8 cellular contexts compared by ENCODE assay signal in genomic region chr16:88784856-88785105, GRCh38. TPM values are rescaled to one million over a fixed set of nuclear protein-coding genes. Genes with fewer than 3 reads are reported as not detected.
A peak's percentile ranks its signal among the peaks of the same experiment; 100 is the strongest.
DNase-seq lines count a peak whose midpoint lies in the region; ATAC-seq and TF ChIP-seq lines count a peak whose summit lies in the region.

No MANE protein-coding gene starts in this region.

- TF ChIP-seq EP300 in transverse colon (IDR thresholded peaks at IDR 0.05; ENCODE audit: low read depth): no peak

- TF ChIP-seq POLR2A in right lobe of liver (IDR thresholded peaks at IDR 0.05) (no peak), transverse colon (IDR thresholded peaks at IDR 0.05) (no peak)

- H3K27me3 ChIP-seq in brain microvascular endothelial cell (replicated peaks) (no peaks in the 10 kb centered on the region), right lobe of liver (no peaks in the 10 kb centered on the region), transverse colon (no peaks in the 10 kb centered on the region)

- peaks cover 4% of the 10 kb centered on the region for H3K36me3 Mint-ChIP-seq in activated CD4-positive, alpha-beta T cell treated with anti-CD3 and anti-CD28 coated beads, Interleukin-2, amount 10 ng/mL, durations not matched to agents 24 days and 14 days (ENCODE audit: low read depth)

- no peak for DNase-seq in activated CD4-positive, alpha-beta T cell treated with anti-CD3 and anti-CD28 coated beads, Interleukin-2, amount 10 ng/mL, durations not matched to agents 24 days and 14 days
- no peak for DNase-seq in activated CD4-positive, alpha-beta T cell treated with anti-CD3 and anti-CD28 coated beads for 4 hours
- DNase-seq in brain microvascular endothelial cell: no peak
- DNase-seq in right lobe of liver: no peak
- DNase-seq in transverse colon: no peak
- DNase-seq in glomerular visceral epithelial cell (ENCODE audit: extremely low spot score): no peak
- DNase-seq in NCI-H2171 treated with DMSO at 0.1 percent for 48 hours (lab: John Stamatoyannopoulos, UW): no peak
- DNase-seq in activated gamma-delta T cell treated with Interleukin-2 at 50 U/mL for 16 hours: no peak

- H3K4me1 ChIP-seq in right lobe of liver (peaks cover 0 to 53% (median 27%) of the 10 kb centered on the region in 4 donors), transverse colon (peaks cover 34 to 48% (median 45%) of the 10 kb centered on the region in 4 donors)

- ATAC-seq in right lobe of liver: peak; percentile 5 to 34 (median 17)

- peaks cover 41% of the 10 kb centered on the region for H3K4me1 Mint-ChIP-seq in activated CD4-positive, alpha-beta T cell treated with anti-CD3 and anti-CD28 coated beads, Interleukin-2, amount 10 ng/mL, durations not matched to agents 24 days and 14 days

- in situ Hi-C loops in brain microvascular endothelial cell (cut with HindIII; ENCODE audit: low pct_ligation_motif_present, low sequenced_read_pairs): loop anchor here (10.0 kb wide), 1 partner anchor 100 kb away; the partner anchor contains the start of gene SNAI3
- in situ Hi-C loops in transverse colon (cut with MboI; ENCODE audit: low pct_ligation_motif_present in 1 of 4, low pct_unique_long_range_greater_than_20kb in 1 of 4, low sequenced_read_pairs in 3 of 4): no loop called here

- no CpG with 5 or more reads among the region's 32 CpGs for WGBS in right lobe of liver (ENCODE audit: insufficient coverage, low coverage, low lambda C conversion rate, missing lambda C conversion rate)
- WGBS in transverse colon (ENCODE audit: low coverage in 1 of 2), 2 donors: 0% methylated on average over 24 of the region's 32 CpGs; no CpG with 5 or more reads in 1 of the 2 donors

- no peaks in the 10 kb centered on the region for H3K9me3 ChIP-seq in right lobe of liver
- H3K9me3 ChIP-seq in transverse colon: no peaks in the 10 kb centered on the region

- H3K36me3 ChIP-seq in brain microvascular endothelial cell (replicated peaks): no peaks in the 10 kb centered on the region
- no peaks in the 10 kb centered on the region for H3K36me3 ChIP-seq in right lobe of liver
- H3K36me3 ChIP-seq in transverse colon: no peaks in the 10 kb centered on the region

- intact Hi-C loops in activated CD4-positive, alpha-beta T cell treated with anti-CD3 and anti-CD28 coated beads, Interleukin-2, amount 10 ng/mL, durations not matched to agents 24 days and 14 days (cut with micrococcal nuclease): loop anchor here (1.0 to 10.0 kb wide), 4 partner anchors 18 to 330 kb away; partner anchors contain the start of genes CYBA and ZFPM1
- intact Hi-C loops in right lobe of liver (cut with DNase I): loop anchor here in 1 of 2 donors (5.0 kb wide), 1 partner anchor 42 kb away; no protein-coding TSS in a partner anchor
- intact Hi-C loops in transverse colon (cut with DNase I; ENCODE audit: low total_unique reads): loop anchor here (5.0 kb wide), 1 partner anchor 42 kb away; no protein-coding TSS in a partner anchor

- H3K27ac ChIP-seq in brain microvascular endothelial cell (peak overlapping the region; percentile 95), right lobe of liver (peak overlapping the region; percentile 84 to 89 (median 87)), transverse colon (peak overlapping the region; percentile 90 to 97 (median 94))

- H3K4me3 ChIP-seq in brain microvascular endothelial cell (ENCODE audit: low read depth, low read length) (peak overlapping the region; percentile 65), right lobe of liver (peak overlapping the region; percentile 74 to 82 (median 78)), transverse colon (peak overlapping the region; percentile 57 to 87 (median 74))

- H3K9me3 Mint-ChIP-seq in activated CD4-positive, alpha-beta T cell treated with anti-CD3 and anti-CD28 coated beads, Interleukin-2, amount 10 ng/mL, durations not matched to agents 24 days and 14 days: no peaks in the 10 kb centered on the region

- H3K27me3 Mint-ChIP-seq in activated CD4-positive, alpha-beta T cell treated with anti-CD3 and anti-CD28 coated beads, Interleukin-2, amount 10 ng/mL, durations not matched to agents 24 days and 14 days: no peaks in the 10 kb centered on the region

- H3K27ac Mint-ChIP-seq in activated CD4-positive, alpha-beta T cell treated with anti-CD3 and anti-CD28 coated beads, Interleukin-2, amount 10 ng/mL, durations not matched to agents 24 days and 14 days: no peak overlapping the region

- TF ChIP-seq CTCF in brain microvascular endothelial cell (IDR thresholded peaks at IDR 0.05; ENCODE audit: low read depth, low read length, missing control alignments) (no peak), right lobe of liver (IDR thresholded peaks at IDR 0.05) (no peak), transverse colon (IDR thresholded peaks at IDR 0.05) (no peak)

- H3K4me3 Mint-ChIP-seq in activated CD4-positive, alpha-beta T cell treated with anti-CD3 and anti-CD28 coated beads, Interleukin-2, amount 10 ng/mL, durations not matched to agents 24 days and 14 days: peak overlapping the region; percentile 81

RNA-seq across cellular contexts. Expression of gene PIEZO1, which starts 0.2 kb away (rescaled TPM):
- 219 and 226 TPM in 2 replicates for total RNA-seq in activated CD4-positive, alpha-beta T cell treated with anti-CD3 and anti-CD28 coated beads, Interleukin-2, amount 10 ng/mL, durations not matched to agents 24 days and 14 days
- total RNA-seq in right lobe of liver: 10 to 100 TPM; 48.9 to 91.9 (median 64.4) TPM
- 100 to 1,000 TPM; 133 to 546 (median 179) TPM for total RNA-seq in transverse colon

RNA-seq across cellular contexts. Expression of gene CDT1, which starts 18.8 kb away (rescaled TPM):
- 93.2 and 98.3 TPM in 2 replicates for total RNA-seq in activated CD4-positive, alpha-beta T cell treated with anti-CD3 and anti-CD28 coated beads, Interleukin-2, amount 10 ng/mL, durations not matched to agents 24 days and 14 days
- total RNA-seq in right lobe of liver: 1 to 10 TPM in 2 of 6 experiments, under 1 TPM in 4; 0.22 to 9.6 (median 0.42) TPM
- 10 to 100 TPM in 1 of 4 donors, 1 to 10 TPM in 2, not detected in 1; 3.8 to 12.5 (median 6.7) TPM for total RNA-seq in transverse colon

RNA-seq across cellular contexts. Expression of gene APRT, which starts 26.9 kb away (rescaled TPM):
- 312 and 314 TPM in 2 replicates for total RNA-seq in activated CD4-positive, alpha-beta T cell treated with anti-CD3 and anti-CD28 coated beads, Interleukin-2, amount 10 ng/mL, durations not matched to agents 24 days and 14 days
- total RNA-seq in right lobe of liver (100 to 1,000 TPM in 2 of 6 experiments, 10 to 100 TPM in 4; 61.4 to 120 (median 74.1) TPM), transverse colon (100 to 1,000 TPM in 2 of 4 donors, 10 to 100 TPM in 2; 81.6 to 221 (median 149) TPM)
